9 cellular contexts compared by ENCODE assay signal in genomic region chr15:62390793-62391543, GRCh38. TPM values are rescaled to one million over a fixed set of nuclear protein-coding genes. Genes with fewer than 3 reads are reported as not detected.
DNase-seq lines count a peak whose midpoint lies in the region; ATAC-seq and TF ChIP-seq lines count a peak whose summit lies in the region.
"Had no signal": no experiment of that assay in that cellular context is flagged by ENCODE, and none has a peak within 500 bp of the region (broad histone marks: within the 10 kb centered on the region; RNA-seq: fewer than 3 reads in every experiment).

No MANE protein-coding gene starts in this region.

- CTCF ChIA-PET in HEK293 (lab: Yijun Ruan, JAX), result interaction anchor here (0.6 kb wide), 1 partner anchor 159 kb away, joined by 5 read pairs; no protein-coding TSS in a partner anchor

- peaks cover 18% of the 10 kb centered on the region for H3K4me1 Mint-ChIP-seq in activated naive CD8-positive, alpha-beta T cell treated with anti-CD3 and anti-CD28 coated beads, Interleukin-2, amount 10 ng/mL, durations not matched to agents 7 days and 5 days

- peak overlapping the region; percentile 69 for H3K9ac ChIP-seq in ES-I3 (ENCODE audit: low read depth, low read length)
- H3K9ac ChIP-seq in NT2/D1 (ENCODE audit: insufficient read length, low read depth), result peak overlapping the region; percentile 95

- TF ChIP-seq CTCF in HEK293 (tag by site-specific recombination; IDR thresholded peaks at IDR 0.05) (no peak; the same call in 1 of the 2 replicates), cardiac muscle cell (IDR thresholded peaks at IDR 0.05; ENCODE audit: low read depth, low read length) (peak; percentile 13), omental fat pad (IDR thresholded peaks at IDR 0.05) (no peak)

- H3K27me3 Mint-ChIP-seq in activated naive CD8-positive, alpha-beta T cell treated with anti-CD3 and anti-CD28 coated beads, Interleukin-2, amount 10 ng/mL, durations not matched to agents 7 days and 5 days, result peaks cover 55% of the 10 kb centered on the region

- H3K27me3 ChIP-seq in NT2/D1 (ENCODE audit: insufficient read depth, insufficient read length), result no peaks in the 10 kb centered on the region
- peaks cover 42% of the 10 kb centered on the region for H3K27me3 ChIP-seq in cardiac muscle cell

- POLR2A ChIA-PET in HEK293 (lab: Yijun Ruan, JAX), result interaction anchor here (0.7 to 1.8 kb wide), 2 partner anchors 16 to 25 kb away, joined by 3 to 4 read pairs; no protein-coding TSS in a partner anchor
- POLR2A ChIA-PET in activated naive CD8-positive, alpha-beta T cell treated with anti-CD3 and anti-CD28 coated beads, Interleukin-2, amount 10 ng/mL, durations not matched to agents 7 days and 5 days (lab: Charles Lee), result interaction anchor here (0.6 to 0.7 kb wide), 3 partner anchors 262 to 1169 kb away, joined by 4 to 5 read pairs (median 5); no protein-coding TSS in a partner anchor

- peak overlapping the region; percentile 31; the same call in 1 of the 2 replicates for H3K27ac ChIP-seq in HEK293 (ENCODE audit: extremely low read depth, low read depth, low read length)
- peak overlapping the region; percentile 25 for H3K27ac ChIP-seq in cardiac muscle cell
- H3K27ac ChIP-seq: epithelial cell of prostate had no signal

- H3K9me3 ChIP-seq in ES-I3 (ENCODE audit: control insufficient read depth, insufficient read depth, low read length) (no peaks in the 10 kb centered on the region), HEK293 (ENCODE audit: control insufficient read depth, insufficient read depth, low read depth, low read length) (no peaks in the 10 kb centered on the region), NT2/D1 (ENCODE audit: insufficient read depth, low read length) (no peaks in the 10 kb centered on the region), cardiac muscle cell (ENCODE audit: low read depth) (no peaks in the 10 kb centered on the region)

- DNase-seq in NT2/D1 (ENCODE audit: low read depth, low spot score) (peak; percentile 39), cardiac muscle cell (ENCODE audit: low read depth in 1 of 2, low spot score in 1 of 2) (peak; percentile 48 to 70), omental fat pad (ENCODE audit: low spot score) (no peak), KG1 (lab: John Stamatoyannopoulos, UW) (no peak)
- DNase-seq in activated naive CD8-positive, alpha-beta T cell treated with anti-CD3 and anti-CD28 coated beads, Interleukin-2, amount 10 ng/mL, durations not matched to agents 7 days and 5 days, result peak; percentile 56

- ATAC-seq in activated naive CD8-positive, alpha-beta T cell treated with anti-CD3 and anti-CD28 coated beads, Interleukin-2, amount 10 ng/mL, durations not matched to agents 7 days and 5 days (ENCODE audit: low read depth), result peak; percentile 37
- ATAC-seq in omental fat pad (ENCODE audit: low FRiP score) (peak; percentile 62), HG03460 (IDR thresholded peaks at IDR 0.05; ENCODE audit: unreplicated experiment) (no peak)

- H3K4me3 ChIP-seq in HEK293 (ENCODE audit: low read depth, low read length) (peak overlapping the region; percentile 95), NT2/D1 (ENCODE audit: insufficient read length, low read depth) (peak overlapping the region; percentile 96), cardiac muscle cell (peak overlapping the region; percentile 94)

- H3K36me3 Mint-ChIP-seq in activated naive CD8-positive, alpha-beta T cell treated with anti-CD3 and anti-CD28 coated beads, Interleukin-2, amount 10 ng/mL, durations not matched to agents 7 days and 5 days, result no peaks in the 10 kb centered on the region

- H3K4me1 ChIP-seq in ES-I3 (ENCODE audit: insufficient read depth, low read length), result peaks cover 6% of the 10 kb centered on the region
- no peaks in the 10 kb centered on the region for H3K4me1 ChIP-seq in HEK293 (ENCODE audit: control insufficient read depth, insufficient read depth, low read length)
- no peaks in the 10 kb centered on the region for H3K4me1 ChIP-seq in NT2/D1 (ENCODE audit: insufficient read depth, insufficient read length)
- peaks cover 2% of the 10 kb centered on the region for H3K4me1 ChIP-seq in cardiac muscle cell (ENCODE audit: low read depth)

- peak overlapping the region; percentile 64 for H3K27ac Mint-ChIP-seq in activated naive CD8-positive, alpha-beta T cell treated with anti-CD3 and anti-CD28 coated beads, Interleukin-2, amount 10 ng/mL, durations not matched to agents 7 days and 5 days

- H3K36me3 ChIP-seq in ES-I3 (ENCODE audit: insufficient read depth, low read length), result no peaks in the 10 kb centered on the region
- no peaks in the 10 kb centered on the region for H3K36me3 ChIP-seq in HEK293 (ENCODE audit: control insufficient read depth in 2 of 2, insufficient read depth in 1 of 2, low read length in 2 of 2)
- H3K36me3 ChIP-seq in NT2/D1 (ENCODE audit: insufficient read depth, insufficient read length, low read length), result no peaks in the 10 kb centered on the region
- no peaks in the 10 kb centered on the region for H3K36me3 ChIP-seq in cardiac muscle cell

- peak overlapping the region; percentile 94 for H3K4me3 Mint-ChIP-seq in activated naive CD8-positive, alpha-beta T cell treated with anti-CD3 and anti-CD28 coated beads, Interleukin-2, amount 10 ng/mL, durations not matched to agents 7 days and 5 days

- H3K9me3 Mint-ChIP-seq in activated naive CD8-positive, alpha-beta T cell treated with anti-CD3 and anti-CD28 coated beads, Interleukin-2, amount 10 ng/mL, durations not matched to agents 7 days and 5 days, result no peaks in the 10 kb centered on the region

TF ChIP-seq in HEK293, 187 proteins besides CTCF, POLR2A, EP300 and RAD21:
- TF ChIP-seq ZNF692 (tag by site-specific recombination; IDR thresholded peaks at IDR 0.05), result no peak
- peak; percentile 13; the same call in 1 of the 2 replicates for TF ChIP-seq ZBTB20 (tag by site-specific recombination; IDR thresholded peaks at IDR 0.05)
- TF ChIP-seq ZNF335 (tag by site-specific recombination; conservative IDR thresholded peaks at IDR 0.05), result peak; percentile 84

RNA-seq across cellular contexts. Expression of gene TLN2, which starts 0.6 kb away (rescaled TPM):
- under 1 TPM; 0.40 to 0.47 TPM for total RNA-seq in activated naive CD8-positive, alpha-beta T cell treated with anti-CD3 and anti-CD28 coated beads, Interleukin-2, amount 10 ng/mL, durations not matched to agents 7 days and 5 days
- total RNA-seq in cardiac muscle cell (18.7 and 27.3 TPM in 2 replicates), omental fat pad (100 to 1,000 TPM in 1 of 4 donors, 10 to 100 TPM in 3; 51.5 to 134 (median 79.7) TPM)
- polyA plus RNA-seq in cardiac muscle cell, result 13.5 and 16.2 TPM in 2 replicates

Comparison
In these comparisons a context has a peak if more than half of its experiments do, and no peak if none do; other contexts are left out.
1. DNase-seq: peak in NT2/D1 (single experiment), activated naive CD8-positive, alpha-beta T cell treated with anti-CD3 and anti-CD28 coated beads, Interleukin-2, amount 10 ng/mL, durations not matched to agents 7 days and 5 days (single experiment) and cardiac muscle cell (2 of 2); none in omental fat pad (single experiment) and KG1 (single experiment).
2. RNA of gene TLN2, which starts 0.6 kb away (total RNA-seq): 51.5 to 134 TPM in omental fat pad and 18.7 to 27.3 TPM in cardiac muscle cell; 0.40 to 0.47 TPM in activated naive CD8-positive, alpha-beta T cell treated with anti-CD3 and anti-CD28 coated beads, Interleukin-2, amount 10 ng/mL, durations not matched to agents 7 days and 5 days; every median in the first group is over 10 times any median in the second.
3. Peak in every context shown above with its lines, with median percentiles within 50 percentile points of each other: H3K4me3 ChIP-seq.